Comparison of ENCODE assay signal across 8 cellular contexts in the genomic region with DNA sequence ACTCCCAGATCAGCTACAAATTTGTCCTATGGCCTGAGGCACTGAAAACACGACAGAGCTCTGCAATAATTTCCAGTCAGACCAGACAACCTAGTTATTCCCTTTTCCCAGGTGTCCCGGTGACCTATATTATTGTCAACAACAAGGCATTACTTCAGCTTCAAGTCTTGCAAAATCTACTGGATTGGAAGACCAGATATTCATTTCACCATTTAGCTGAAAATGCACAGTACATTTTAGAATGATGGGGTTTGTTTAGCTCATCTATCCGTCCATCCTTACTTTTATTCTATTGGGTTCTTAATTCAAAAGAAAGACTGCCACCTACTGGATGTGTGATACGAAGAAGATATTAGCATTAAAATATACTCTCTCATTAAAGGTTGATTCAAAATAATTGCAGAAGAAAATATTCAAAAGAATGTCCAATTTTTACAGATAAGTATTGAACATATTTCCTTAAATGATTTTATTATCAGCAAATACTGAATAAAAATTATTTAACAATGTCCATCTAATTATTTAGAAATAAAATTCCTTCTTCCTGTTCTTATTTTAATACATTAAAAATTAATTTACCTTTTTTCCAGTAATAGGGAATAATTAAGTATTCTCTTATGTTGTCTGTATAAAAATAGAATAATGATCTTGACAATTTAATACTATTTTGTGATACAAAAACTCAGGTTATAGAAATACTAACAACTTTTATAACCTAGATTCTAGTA.
DNase-seq lines count a peak whose midpoint lies in the region; ATAC-seq and TF ChIP-seq lines count a peak whose summit lies in the region.

No MANE protein-coding gene starts in this region.

- H3K4me1 ChIP-seq in HEK293 (ENCODE audit: control insufficient read depth, insufficient read depth, low read length) = no peaks in the 10 kb centered on the region
- peaks cover 23% of the 10 kb centered on the region for H3K4me1 ChIP-seq in PC-9 (replicated peaks; ENCODE audit: insufficient read depth)
- peaks cover 0 to 19% (median 9%) of the 10 kb centered on the region in 4 donors for H3K4me1 ChIP-seq in stomach

- POLR2A ChIA-PET in HEK293 (lab: Yijun Ruan, JAX) = no interaction called here
- POLR2A ChIA-PET in PC-9 (lab: Charles Lee; ENCODE audit: unreplicated experiment) = no interaction called here

- H3K4me2 ChIP-seq in PC-9 = peak overlapping the region; percentile 34

- TF ChIP-seq EP300 in stomach (IDR thresholded peaks at IDR 0.05) = no peak

- no peaks in the 10 kb centered on the region for H3K9me2 ChIP-seq in PC-9 (ENCODE audit: insufficient read depth)

- TF ChIP-seq POLR2A in stomach (IDR thresholded peaks at IDR 0.05) = no peak

- intact Hi-C loops in PC-9 (cut with micrococcal nuclease; ENCODE audit: unreplicated experiment) = no loop called here
- intact Hi-C loops in stomach (cut with DNase I; ENCODE audit: low total_unique reads) = no loop called here

- BruUV-seq in PC-9 (replicated peaks; lab: Mats Ljungman, UMichigan) = no TSS peak

- H3K4me3 ChIP-seq in HEK293 (ENCODE audit: low read depth, low read length) (no peak overlapping the region), PC-9 (no peak overlapping the region), stomach (no peak overlapping the region)

- H3F3A ChIP-seq in PC-9 (ENCODE audit: insufficient read depth, low read depth) = no peaks in the 10 kb centered on the region

- no peak for TF ChIP-seq CTCF in HEK293 (tag by site-specific recombination; IDR thresholded peaks at IDR 0.05)
- TF ChIP-seq CTCF in PC-9 (conservative IDR thresholded peaks at IDR 0.05) = peak; percentile 58
- TF ChIP-seq CTCF in stomach (IDR thresholded peaks at IDR 0.05) = peak in 4 of 7 experiments; percentile 16 to 46 (median 31)

- no peaks in the 10 kb centered on the region for H4K20me1 ChIP-seq in PC-9 (ENCODE audit: insufficient read depth)

- DNase-seq in ACHN (peak; percentile 58), PC-9 (peak; percentile 15 to 76), fibroblast of gingiva (ENCODE audit: low read depth) (peak; percentile 53), stomach (no peak)
- DNase-seq in activated CD8-positive, alpha-beta memory T cell treated with anti-CD3 and anti-CD28 coated beads, Interleukin-2, amount 50 U/mL, for 48 hours = no peak

- H3K36me3 ChIP-seq in HEK293 (ENCODE audit: control insufficient read depth in 2 of 2, insufficient read depth in 1 of 2, low read length in 2 of 2) (no peaks in the 10 kb centered on the region), PC-9 (ENCODE audit: low read depth) (no peaks in the 10 kb centered on the region), stomach (no peaks in the 10 kb centered on the region)

- H3K9me3 ChIP-seq in HEK293 (ENCODE audit: control insufficient read depth, insufficient read depth, low read depth, low read length) (no peaks in the 10 kb centered on the region), PC-9 (ENCODE audit: insufficient read depth, low read depth) (no peaks in the 10 kb centered on the region; the same call in 1 of the 2 replicates), stomach (no peaks in the 10 kb centered on the region)

- ATAC-seq in GM19467 (IDR thresholded peaks at IDR 0.05; ENCODE audit: unreplicated experiment) (no peak), HG02840 (IDR thresholded peaks at IDR 0.05; ENCODE audit: low FRiP score, unreplicated experiment) (no peak)

- CTCF ChIA-PET in HEK293 (lab: Yijun Ruan, JAX) = interaction anchor here (0.6 to 3.1 kb wide), 23 partner anchors 12 to 1801 kb away, joined by 3 to 24 read pairs (median 4); no protein-coding TSS in a partner anchor
- CTCF ChIA-PET in PC-9 (lab: Charles Lee) = interaction anchor here (0.5 to 0.9 kb wide), 2 partner anchors 1182 to 1439 kb away, joined by 3 read pairs; no protein-coding TSS in a partner anchor

- WGBS in stomach, 5 donors = 31 to 45% (median 32%) methylated on average over 4 of the region's 4 CpGs

- H3K27ac ChIP-seq in HEK293 (ENCODE audit: extremely low read depth, low read depth, low read length) = no peak overlapping the region
- H3K27ac ChIP-seq in PC-9 = no peak overlapping the region; the same call in 1 of the 2 replicates
- H3K27ac ChIP-seq in stomach = no peak overlapping the region

- H3K27me3 ChIP-seq in PC-9 (ENCODE audit: insufficient read depth, low read depth) = no peaks in the 10 kb centered on the region
- no peaks in the 10 kb centered on the region for H3K27me3 ChIP-seq in stomach

- no peaks in the 10 kb centered on the region for H3K79me2 ChIP-seq in PC-9 (ENCODE audit: low read depth)

- H2AFZ ChIP-seq in PC-9 = peak overlapping the region; percentile 35; the same call in 1 of the 2 replicates

- in situ Hi-C loops in ACHN (cut with HindIII; ENCODE audit: low pct_ligation_motif_present, low pct_unique_long_range_greater_than_20kb, low sequenced_read_pairs) = no loop called here

TF ChIP-seq in HEK293, 187 proteins besides CTCF, POLR2A, EP300 and RAD21:
- TF ChIP-seq ZNF654 (tag by site-specific recombination; IDR thresholded peaks at IDR 0.05; ENCODE audit: low read depth) (peak; percentile 55), ZBTB7A (tag by site-specific recombination; IDR thresholded peaks at IDR 0.05; ENCODE audit: low read depth) (no peak), GLIS1 (tag by site-specific recombination; IDR thresholded peaks at IDR 0.05) (no peak)

Comparison
In these comparisons a context has a peak if more than half of its experiments do, and no peak if none do; other contexts are left out.
1. DNase-seq: peak in ACHN (single experiment), PC-9 (2 of 2) and fibroblast of gingiva (single experiment); none in stomach (single experiment) and activated CD8-positive, alpha-beta memory T cell treated with anti-CD3 and anti-CD28 coated beads, Interleukin-2, amount 50 U/mL, for 48 hours (single experiment).